3 cellular contexts compared by ENCODE assay signal in genomic region chr7:76439120-76439888, GRCh38. TPM values are rescaled to one million over a fixed set of nuclear protein-coding genes. Genes with fewer than 3 reads are reported as not detected.
"Had no signal": no experiment of that assay in that cellular context is flagged by ENCODE, and none has a peak within 500 bp of the region (broad histone marks: within the 10 kb centered on the region; RNA-seq: fewer than 3 reads in every experiment).

No MANE protein-coding gene starts in this region.

RNA-seq across cellular contexts. Expression of gene ZP3, which starts 14.6 kb away (rescaled TPM):
- total RNA-seq: cardiac septum had no signal

RNA-seq across cellular contexts. Expression of gene SSC4D, which starts 29.8 kb away (rescaled TPM):
- total RNA-seq: ascending aorta, T-helper 17 cell had no signal
